ENCODE assay signal across 8 cellular contexts in the genomic region with DNA sequence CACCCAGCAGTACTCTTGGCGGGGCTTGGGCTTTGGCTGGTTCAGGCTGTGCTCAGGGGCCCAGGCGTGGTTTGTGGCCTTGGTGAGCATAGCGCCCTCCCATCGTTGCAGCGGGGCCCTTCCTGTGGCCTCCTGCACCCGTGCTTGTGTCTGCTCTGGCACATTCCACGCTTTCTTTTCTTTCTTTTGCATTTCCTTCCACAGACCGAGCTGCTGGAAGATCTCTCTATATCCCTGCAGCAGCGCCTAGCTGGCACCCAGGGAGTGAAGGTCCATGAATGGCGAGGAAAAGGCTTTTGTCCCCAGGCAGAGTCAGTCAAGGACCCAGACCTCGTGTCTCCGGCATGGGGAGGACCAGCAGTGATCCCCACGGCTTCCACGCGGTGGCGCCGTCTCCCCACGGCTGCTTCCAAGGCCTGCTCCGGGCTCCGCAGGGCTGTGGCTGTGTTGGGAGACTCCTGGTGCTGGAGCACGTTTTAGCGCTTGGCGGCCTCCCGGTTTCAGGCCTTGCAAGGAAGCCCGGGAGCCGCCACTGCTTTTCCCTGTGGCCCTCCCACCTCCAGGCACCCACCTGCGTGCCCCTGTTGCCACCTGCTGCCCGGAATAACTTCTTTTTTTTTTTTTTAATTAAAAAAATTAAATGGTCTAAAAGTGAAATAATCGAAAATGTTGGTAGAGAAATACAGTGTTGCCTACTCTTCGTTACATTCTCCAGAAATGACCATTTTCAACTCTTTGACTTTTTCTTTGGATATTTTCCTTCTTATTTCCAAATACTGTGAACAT. TPM values are rescaled to one million over a fixed set of nuclear protein-coding genes. Genes with fewer than 3 reads are reported as not detected.
A peak's percentile ranks its signal among the peaks of the same experiment; 100 is the strongest.
DNase-seq lines count a peak whose midpoint lies in the region; ATAC-seq and TF ChIP-seq lines count a peak whose summit lies in the region.

No MANE protein-coding gene starts in this region.

- H3K9me3 ChIP-seq in right lobe of liver, result no peaks in the 10 kb centered on the region

- no peaks in the 10 kb centered on the region for H3K36me3 ChIP-seq in right lobe of liver

- H3K27me3 ChIP-seq in right lobe of liver, result no peaks in the 10 kb centered on the region

- DNase-seq in NCI-H510A treated with DMSO at 0.1 percent for 48 hours (lab: John Stamatoyannopoulos, UW) (peak; percentile 16), coronary artery (ENCODE audit: low spot score) (no peak), right lobe of liver (peak; percentile 85 to 86 (median 86)), HCEC 1CT (no peak)
- peak; percentile 81 for DNase-seq in activated CD4-positive, alpha-beta T cell treated with anti-CD3 and anti-CD28 coated beads, Interleukin-2, amount 10 ng/mL, durations not matched to agents 7 days and 5 days
- DNase-seq in stimulated activated CD4-positive, alpha-beta T cell treated with anti-CD3 and anti-CD28 coated beads, TNF-alpha, amount 100 ng/mL, for 24 hours (ENCODE audit: low read depth in 3 of 3), result peak; percentile 39 to 74 (median 45)

- POLR2A ChIA-PET in activated CD4-positive, alpha-beta T cell treated with anti-CD3 and anti-CD28 coated beads, Interleukin-2, amount 10 ng/mL, durations not matched to agents 7 days and 5 days (lab: Charles Lee), result no interaction called here

- peak; percentile 95 for TF ChIP-seq CTCF in GM12873 (IDR thresholded peaks at IDR 0.05; ENCODE audit: insufficient read depth, low read depth, low read length, missing control alignments)
- peak; percentile 55 for TF ChIP-seq CTCF in coronary artery (IDR thresholded peaks at IDR 0.05)
- peak; percentile 92 to 94 (median 93) for TF ChIP-seq CTCF in right lobe of liver (IDR thresholded peaks at IDR 0.05)

- H3K27ac Mint-ChIP-seq in activated CD4-positive, alpha-beta T cell treated with anti-CD3 and anti-CD28 coated beads, Interleukin-2, amount 10 ng/mL, durations not matched to agents 7 days and 5 days, result peak overlapping the region; percentile 48

- TF ChIP-seq POLR2A in right lobe of liver (IDR thresholded peaks at IDR 0.05), result no peak

- H3K27me3 Mint-ChIP-seq in activated CD4-positive, alpha-beta T cell treated with anti-CD3 and anti-CD28 coated beads, Interleukin-2, amount 10 ng/mL, durations not matched to agents 7 days and 5 days, result peaks cover 5% of the 10 kb centered on the region

- no peak overlapping the region for H3K4me3 Mint-ChIP-seq in activated CD4-positive, alpha-beta T cell treated with anti-CD3 and anti-CD28 coated beads, Interleukin-2, amount 10 ng/mL, durations not matched to agents 7 days and 5 days

- CTCF ChIA-PET in activated CD4-positive, alpha-beta T cell treated with anti-CD3 and anti-CD28 coated beads, Interleukin-2, amount 10 ng/mL, durations not matched to agents 7 days and 5 days (lab: Charles Lee), result interaction anchor here (1.0 to 1.6 kb wide), 2 partner anchors 10 to 17 kb away, joined by 3 to 6 read pairs; no protein-coding TSS in a partner anchor

- peak; percentile 66 for ATAC-seq in HG02870 (IDR thresholded peaks at IDR 0.05; ENCODE audit: unreplicated experiment)
- peak; percentile 98 to 100 (median 99) for ATAC-seq in right lobe of liver

- intact Hi-C loops in right lobe of liver (cut with DNase I), result loop anchor here in 1 of 2 donors (10.0 kb wide), 1 partner anchor 225 kb away; no protein-coding TSS in a partner anchor

- H3K4me3 ChIP-seq in coronary artery (no peak overlapping the region), right lobe of liver (no peak overlapping the region)

- no peaks in the 10 kb centered on the region for H3K36me3 Mint-ChIP-seq in activated CD4-positive, alpha-beta T cell treated with anti-CD3 and anti-CD28 coated beads, Interleukin-2, amount 10 ng/mL, durations not matched to agents 7 days and 5 days (ENCODE audit: low read depth)

- H3K4me1 Mint-ChIP-seq in activated CD4-positive, alpha-beta T cell treated with anti-CD3 and anti-CD28 coated beads, Interleukin-2, amount 10 ng/mL, durations not matched to agents 7 days and 5 days, result peaks cover 22% of the 10 kb centered on the region

- no peaks in the 10 kb centered on the region for H3K9me3 Mint-ChIP-seq in activated CD4-positive, alpha-beta T cell treated with anti-CD3 and anti-CD28 coated beads, Interleukin-2, amount 10 ng/mL, durations not matched to agents 7 days and 5 days

- no peak overlapping the region for H3K27ac ChIP-seq in coronary artery
- no peak overlapping the region for H3K27ac ChIP-seq in right lobe of liver

- WGBS in right lobe of liver (ENCODE audit: insufficient coverage, low coverage, low lambda C conversion rate, missing lambda C conversion rate), result 17% methylated on average over 27 of the region's 30 CpGs

- H3K4me1 ChIP-seq in right lobe of liver, result no peaks in the 10 kb centered on the region

RNA-seq across cellular contexts. Expression of gene GLB1L2, which starts 28.5 kb away (rescaled TPM):
- 1 to 10 TPM; 1.6 to 2.4 TPM for total RNA-seq in activated CD4-positive, alpha-beta T cell treated with anti-CD3 and anti-CD28 coated beads, Interleukin-2, amount 10 ng/mL, durations not matched to agents 7 days and 5 days
- under 1 TPM; 0.12 to 0.68 (median 0.55) TPM for total RNA-seq in right lobe of liver

RNA-seq across cellular contexts. Expression of gene B3GAT1, which starts 51.8 kb away (rescaled TPM):
- 1 to 10 TPM; 1.4 to 1.6 TPM for total RNA-seq in activated CD4-positive, alpha-beta T cell treated with anti-CD3 and anti-CD28 coated beads, Interleukin-2, amount 10 ng/mL, durations not matched to agents 7 days and 5 days
- total RNA-seq in right lobe of liver, result 1 to 10 TPM in 5 of 6 experiments, under 1 TPM in 1; 0.76 to 8.8 (median 5.1) TPM

Comparison
In these comparisons a context has a peak if more than half of its experiments do, and no peak if none do; other contexts are left out.
1. DNase-seq: peak in NCI-H510A treated with DMSO at 0.1 percent for 48 hours (single experiment), activated CD4-positive, alpha-beta T cell treated with anti-CD3 and anti-CD28 coated beads, Interleukin-2, amount 10 ng/mL, durations not matched to agents 7 days and 5 days (single experiment), right lobe of liver (3 of 3) and stimulated activated CD4-positive, alpha-beta T cell treated with anti-CD3 and anti-CD28 coated beads, TNF-alpha, amount 100 ng/mL, for 24 hours (3 of 3); none in coronary artery (single experiment) and HCEC 1CT (single experiment).
2. Peak in every context shown above with its lines, with median percentiles within 50 percentile points of each other: CTCF ChIP-seq.